In genomic region chr4:55396305-55397023, GRCh38 we compare ENCODE assay signal across 8 cellular contexts. TPM values are rescaled to one million over a fixed set of nuclear protein-coding genes. Genes with fewer than 3 reads are reported as not detected.
DNase-seq lines count a peak whose midpoint lies in the region; ATAC-seq and TF ChIP-seq lines count a peak whose summit lies in the region.

No MANE protein-coding gene starts in this region.

- CTCF ChIA-PET in activated CD4-positive, alpha-beta T cell treated with anti-CD3 and anti-CD28 coated beads for 36 hours (lab: Charles Lee), result interaction anchor here (0.6 to 2.1 kb wide), 7 partner anchors 14 to 458 kb away, joined by 3 to 11 read pairs (median 4); partner anchors contain the start of gene SRD5A3

- no peaks in the 10 kb centered on the region for H3K27me3 ChIP-seq in KMS-11 (ENCODE audit: insufficient read depth, low read depth)

- peak overlapping the region; percentile 81 for H3K27ac Mint-ChIP-seq in activated CD4-positive, alpha-beta T cell treated with anti-CD3 and anti-CD28 coated beads for 36 hours
- H3K27ac Mint-ChIP-seq in stimulated activated effector memory CD8-positive, alpha-beta T cell treated with anti-CD3 and anti-CD28 coated beads, Interleukin-12 subunit alpha, Interleukin-12 subunit beta, amount 100 ng/mL, for 72 hours, result peak overlapping the region; percentile 84

- peaks cover 30% of the 10 kb centered on the region for H3K4me1 Mint-ChIP-seq in activated CD4-positive, alpha-beta T cell treated with anti-CD3 and anti-CD28 coated beads for 36 hours
- peaks cover 39% of the 10 kb centered on the region for H3K4me1 Mint-ChIP-seq in stimulated activated effector memory CD8-positive, alpha-beta T cell treated with anti-CD3 and anti-CD28 coated beads, Interleukin-12 subunit alpha, Interleukin-12 subunit beta, amount 100 ng/mL, for 72 hours

- 0% methylated on average over 24 to 39 of the region's 39 CpGs for WGBS in lower leg skin, 2 donors

- H3K36me3 Mint-ChIP-seq in activated CD4-positive, alpha-beta T cell treated with anti-CD3 and anti-CD28 coated beads for 36 hours (ENCODE audit: low read depth), result peaks cover 33% of the 10 kb centered on the region
- H3K36me3 Mint-ChIP-seq in stimulated activated effector memory CD8-positive, alpha-beta T cell treated with anti-CD3 and anti-CD28 coated beads, Interleukin-12 subunit alpha, Interleukin-12 subunit beta, amount 100 ng/mL, for 72 hours, result peaks cover 51% of the 10 kb centered on the region

- POLR2A ChIA-PET in activated CD4-positive, alpha-beta T cell treated with anti-CD3 and anti-CD28 coated beads for 36 hours (lab: Charles Lee), result no interaction called here

- no peak for TF ChIP-seq POLR2A in lower leg skin (IDR thresholded peaks at IDR 0.05)

- intact Hi-C loops in activated CD4-positive, alpha-beta T cell treated with anti-CD3 and anti-CD28 coated beads for 36 hours (cut with DNase I, micrococcal nuclease), result loop anchor here (2.0 to 5.0 kb wide), 4 partner anchors 36 to 990 kb away; partner anchors contain the start of genes AASDH (in 1 of the 2) and CEP135 (in 1 of the 2)
- intact Hi-C loops in lower leg skin (cut with DNase I; ENCODE audit: low total_unique reads), result no loop called here

- TF ChIP-seq CTCF in KMS-11 (conservative IDR thresholded peaks at IDR 0.05; ENCODE audit: low read depth, low read length), result no peak
- TF ChIP-seq CTCF in lower leg skin (IDR thresholded peaks at IDR 0.05), result no peak

- H3K9ac ChIP-seq in KMS-11, result peak overlapping the region; percentile 78

- H3K79me2 ChIP-seq in KMS-11 (ENCODE audit: insufficient read depth, low read depth), result peaks cover 50% of the 10 kb centered on the region

- H3K4me3 ChIP-seq in GM08714 (ENCODE audit: low read length) (peak overlapping the region; percentile 99), KMS-11 (IDR thresholded peaks at IDR 0.05; ENCODE audit: insufficient read depth, low read depth, low read length) (peak overlapping the region; percentile 15), lower leg skin (ENCODE audit: low read depth, poor library complexity, severe bottlenecking) (peak overlapping the region; percentile 97)

- H3K9me3 Mint-ChIP-seq in activated CD4-positive, alpha-beta T cell treated with anti-CD3 and anti-CD28 coated beads for 36 hours (ENCODE audit: low read depth), result no peaks in the 10 kb centered on the region
- H3K9me3 Mint-ChIP-seq in stimulated activated effector memory CD8-positive, alpha-beta T cell treated with anti-CD3 and anti-CD28 coated beads, Interleukin-12 subunit alpha, Interleukin-12 subunit beta, amount 100 ng/mL, for 72 hours, result no peaks in the 10 kb centered on the region

- no peaks in the 10 kb centered on the region; the same call in 1 of the 2 replicates for H3K36me3 ChIP-seq in KMS-11 (ENCODE audit: insufficient read depth)

- peak overlapping the region; percentile 89 for H3K4me3 Mint-ChIP-seq in activated CD4-positive, alpha-beta T cell treated with anti-CD3 and anti-CD28 coated beads for 36 hours
- peak overlapping the region; percentile 89 for H3K4me3 Mint-ChIP-seq in stimulated activated effector memory CD8-positive, alpha-beta T cell treated with anti-CD3 and anti-CD28 coated beads, Interleukin-12 subunit alpha, Interleukin-12 subunit beta, amount 100 ng/mL, for 72 hours

- peak overlapping the region; percentile 58 for H2AFZ ChIP-seq in KMS-11 (ENCODE audit: low read depth)

- peaks cover 15% of the 10 kb centered on the region for H4K20me1 ChIP-seq in KMS-11 (ENCODE audit: insufficient read depth)

- H3K4me1 ChIP-seq in KMS-11 (ENCODE audit: low read depth, poor library complexity, severe bottlenecking), result peaks cover 38% of the 10 kb centered on the region

- DNase-seq in activated CD4-positive, alpha-beta T cell treated with anti-CD3 and anti-CD28 coated beads for 36 hours, result peak; percentile 50
- DNase-seq in dermis blood vessel endothelial cell (peak; percentile 56), lower leg skin (ENCODE audit: low spot score in 2 of 2) (peak; percentile 23 to 90), NCI-H524 treated with DMSO at 0.1 percent for 48 hours (lab: John Stamatoyannopoulos, UW) (no peak)
- DNase-seq in stimulated activated effector memory CD8-positive, alpha-beta T cell treated with anti-CD3 and anti-CD28 coated beads, Interleukin-12 subunit alpha, Interleukin-12 subunit beta, amount 100 ng/mL, for 72 hours (ENCODE audit: low spot score in 2 of 2), result peak; percentile 22 to 63

- peak overlapping the region; percentile 46 for H3K4me2 ChIP-seq in KMS-11

- no peaks in the 10 kb centered on the region for H3K27me3 Mint-ChIP-seq in activated CD4-positive, alpha-beta T cell treated with anti-CD3 and anti-CD28 coated beads for 36 hours

- peak overlapping the region; percentile 77 for H3K27ac ChIP-seq in KMS-11

- ATAC-seq in GM21717 (IDR thresholded peaks at IDR 0.05; ENCODE audit: unreplicated experiment), result peak; percentile 33
- ATAC-seq in activated CD4-positive, alpha-beta T cell treated with anti-CD3 and anti-CD28 coated beads for 36 hours, result peak; percentile 6
- peak; percentile 19 for ATAC-seq in stimulated activated effector memory CD8-positive, alpha-beta T cell treated with anti-CD3 and anti-CD28 coated beads, Interleukin-12 subunit alpha, Interleukin-12 subunit beta, amount 100 ng/mL, for 72 hours

RNA-seq across cellular contexts. Expression of gene TMEM165, which starts 0.7 kb away (rescaled TPM):
- 10 to 100 TPM; 43.4 to 49.5 TPM for total RNA-seq in activated CD4-positive, alpha-beta T cell treated with anti-CD3 and anti-CD28 coated beads for 36 hours
- total RNA-seq in dermis blood vessel endothelial cell, result 129 and 169 TPM in 2 replicates
- 100 to 1,000 TPM in 1 of 4 donors, 10 to 100 TPM in 3; 84.1 to 149 (median 91.4) TPM for total RNA-seq in lower leg skin

RNA-seq across cellular contexts. Expression of gene SRD5A3, which starts 50.4 kb away (rescaled TPM):
- total RNA-seq in activated CD4-positive, alpha-beta T cell treated with anti-CD3 and anti-CD28 coated beads for 36 hours, result 10 to 100 TPM; 20.5 to 24.6 TPM
- total RNA-seq in dermis blood vessel endothelial cell (9.2 and 12.7 TPM in 2 replicates), lower leg skin (10 to 100 TPM in 2 of 4 donors, 1 to 10 TPM in 2; 6.9 to 21.7 (median 9.3) TPM)

Comparison
In these comparisons a context has a peak if more than half of its experiments do, and no peak if none do; other contexts are left out.
1. H3K4me3 ChIP-seq: peak in every context shown above with its lines; median percentile 99 in GM08714; 97 in lower leg skin; 15 in KMS-11.